Comparison of ENCODE assay signal across 10 cellular contexts in genomic region chr12:56601503-56601902, GRCh38. TPM values are rescaled to one million over a fixed set of nuclear protein-coding genes. Genes with fewer than 3 reads are reported as not detected.
DNase-seq lines count a peak whose midpoint lies in the region; ATAC-seq and TF ChIP-seq lines count a peak whose summit lies in the region.
"Had no signal": no experiment of that assay in that cellular context is flagged by ENCODE, and none has a peak within 500 bp of the region (broad histone marks: within the 10 kb centered on the region; RNA-seq: fewer than 3 reads in every experiment).

No MANE protein-coding gene starts in this region.

- H3K4me3 Mint-ChIP-seq in activated CD4-positive, alpha-beta memory T cell treated with anti-CD3 and anti-CD28 coated beads, Interleukin-2, amount 10 ng/mL, durations not matched to agents 7 days and 5 days, result no peak overlapping the region
- H3K4me3 Mint-ChIP-seq: nephron had no signal

- H3K27me3 ChIP-seq in AG04450 (ENCODE audit: control insufficient read depth, insufficient read depth, low read length), result no peaks in the 10 kb centered on the region

- H3K27ac ChIP-seq in AG04450 (ENCODE audit: low read depth, low read length), result no peak overlapping the region
- H3K27ac ChIP-seq in HEK293 (ENCODE audit: extremely low read depth, low read depth, low read length), result no peak overlapping the region
- H3K27ac ChIP-seq in coronary artery, result no peak overlapping the region

- no peak overlapping the region for H3K4me3 ChIP-seq in AG04450 (ENCODE audit: low read depth, low read length)
- no peak overlapping the region for H3K4me3 ChIP-seq in HEK293 (ENCODE audit: low read depth, low read length)
- H3K4me3 ChIP-seq in coronary artery, result no peak overlapping the region

- peaks cover 89% of the 10 kb centered on the region for H3K36me3 Mint-ChIP-seq in activated CD4-positive, alpha-beta memory T cell treated with anti-CD3 and anti-CD28 coated beads, Interleukin-2, amount 10 ng/mL, durations not matched to agents 7 days and 5 days (ENCODE audit: low read depth)

- no peaks in the 10 kb centered on the region for H3K9me3 Mint-ChIP-seq in activated CD4-positive, alpha-beta memory T cell treated with anti-CD3 and anti-CD28 coated beads, Interleukin-2, amount 10 ng/mL, durations not matched to agents 7 days and 5 days
- H3K9me3 Mint-ChIP-seq: nephron had no signal

- H3K9me3 ChIP-seq in AG04450 (ENCODE audit: control insufficient read depth, insufficient read depth, low read length), result no peaks in the 10 kb centered on the region
- H3K9me3 ChIP-seq in HEK293 (ENCODE audit: control insufficient read depth, insufficient read depth, low read depth, low read length), result no peaks in the 10 kb centered on the region

- intact Hi-C loops in left ventricle myocardium superior (cut with micrococcal nuclease), result no loop called here

- H3K27me3 Mint-ChIP-seq in activated CD4-positive, alpha-beta memory T cell treated with anti-CD3 and anti-CD28 coated beads, Interleukin-2, amount 10 ng/mL, durations not matched to agents 7 days and 5 days, result no peaks in the 10 kb centered on the region

- DNase-seq in AG04450 (ENCODE audit: low read depth, low spot score) (no peak), left ventricle myocardium superior (peak; percentile 45), coronary artery (ENCODE audit: low spot score) (no peak)
- peak; percentile 33 for DNase-seq in activated CD4-positive, alpha-beta memory T cell treated with anti-CD3 and anti-CD28 coated beads, Interleukin-2, amount 10 ng/mL, durations not matched to agents 7 days and 5 days
- DNase-seq: amniotic stem cell had no signal

- CTCF ChIA-PET in AG04450 (lab: Charles Lee), result interaction anchor here (1.1 to 2.4 kb wide), 5 partner anchors 8 to 87 kb away, joined by 3 to 16 read pairs (median 6); no protein-coding TSS in a partner anchor
- CTCF ChIA-PET in HEK293 (lab: Yijun Ruan, JAX), result interaction anchor here (0.5 to 4.8 kb wide), 10 partner anchors 8 to 87 kb away, joined by 3 to 51 read pairs (median 5); no protein-coding TSS in a partner anchor
- CTCF ChIA-PET in activated CD4-positive, alpha-beta memory T cell treated with anti-CD3 and anti-CD28 coated beads, Interleukin-2, amount 10 ng/mL, durations not matched to agents 7 days and 5 days (lab: Charles Lee), result interaction anchor here (1.0 to 2.4 kb wide), 3 partner anchors 12 to 34 kb away, joined by 3 to 18 read pairs (median 7); no protein-coding TSS in a partner anchor

- H3K36me3 ChIP-seq in HEK293 (ENCODE audit: control insufficient read depth in 2 of 2, insufficient read depth in 1 of 2, low read length in 2 of 2), result peaks cover 78 to 98% of the 10 kb centered on the region in 2 experiments

- peak overlapping the region; percentile 24 for H3K27ac Mint-ChIP-seq in activated CD4-positive, alpha-beta memory T cell treated with anti-CD3 and anti-CD28 coated beads, Interleukin-2, amount 10 ng/mL, durations not matched to agents 7 days and 5 days
- H3K27ac Mint-ChIP-seq: nephron had no signal

- POLR2A ChIA-PET in AG04450 (lab: Yijun Ruan, JAX) (no interaction called here), HEK293 (lab: Yijun Ruan, JAX) (interaction anchor here (2.7 kb wide), 1 partner anchor 35 kb away, joined by 12 read pairs; no protein-coding TSS in a partner anchor)
- POLR2A ChIA-PET in activated CD4-positive, alpha-beta memory T cell treated with anti-CD3 and anti-CD28 coated beads, Interleukin-2, amount 10 ng/mL, durations not matched to agents 7 days and 5 days (lab: Charles Lee), result interaction anchor here (0.7 to 2.7 kb wide), 2 partner anchors 9 to 34 kb away, joined by 3 to 14 read pairs; no protein-coding TSS in a partner anchor

- no peaks in the 10 kb centered on the region for H3K4me1 ChIP-seq in HEK293 (ENCODE audit: control insufficient read depth, insufficient read depth, low read length)

- ATAC-seq in left ventricle myocardium superior (peak; percentile 81), GM18517 (IDR thresholded peaks at IDR 0.05; ENCODE audit: unreplicated experiment) (no peak), HG02623 (IDR thresholded peaks at IDR 0.05; ENCODE audit: unreplicated experiment) (no peak), GM21515 (IDR thresholded peaks at IDR 0.05; ENCODE audit: unreplicated experiment) (no peak)

- TF ChIP-seq CTCF in AG04450 (IDR thresholded peaks at IDR 0.05; ENCODE audit: low read depth, low read length) (peak; percentile 36), HEK293 (tag by site-specific recombination; IDR thresholded peaks at IDR 0.05) (0 out of 2 replicates have a peak, but pooled peaks have one; percentile 21), coronary artery (IDR thresholded peaks at IDR 0.05) (no peak)

- no peaks in the 10 kb centered on the region for H3K4me1 Mint-ChIP-seq in activated CD4-positive, alpha-beta memory T cell treated with anti-CD3 and anti-CD28 coated beads, Interleukin-2, amount 10 ng/mL, durations not matched to agents 7 days and 5 days
- H3K4me1 Mint-ChIP-seq: nephron had no signal

TF ChIP-seq in HEK293, 187 proteins besides CTCF, POLR2A, EP300 and RAD21 (continues in another document):
- TF ChIP-seq REPIN1 (tag by site-specific recombination; IDR thresholded peaks at IDR 0.05; ENCODE audit: low read depth) (no peak), ZNF416 (tag by site-specific recombination; IDR thresholded peaks at IDR 0.05) (no peak), ZNF2 (tag by site-specific recombination; IDR thresholded peaks at IDR 0.05) (peak; percentile 72; the same call in 1 of the 2 replicates), ZNF514 (tag by site-specific recombination; IDR thresholded peaks at IDR 0.05) (no peak), ZNF624 (tag by site-specific recombination; IDR thresholded peaks at IDR 0.05) (no peak), ZNF658 (tag by site-specific recombination; IDR thresholded peaks at IDR 0.05) (no peak), ZNF629 (tag by site-specific recombination; IDR thresholded peaks at IDR 0.05) (no peak), ZFP37 (tag by site-specific recombination; IDR thresholded peaks at IDR 0.05) (no peak), MEIS1 (CRISPR knock-in tag; IDR thresholded peaks at IDR 0.05; ENCODE audit: borderline replicate concordance) (no peak), MZF1 (tag by site-specific recombination; IDR thresholded peaks at IDR 0.05; ENCODE audit: borderline replicate concordance) (no peak), REST (tag by site-specific recombination; IDR thresholded peaks at IDR 0.05) (no peak), ZNF830 (tag by site-specific recombination; IDR thresholded peaks at IDR 0.05; ENCODE audit: low read depth) (no peak)
- TF ChIP-seq, protein P1, sequence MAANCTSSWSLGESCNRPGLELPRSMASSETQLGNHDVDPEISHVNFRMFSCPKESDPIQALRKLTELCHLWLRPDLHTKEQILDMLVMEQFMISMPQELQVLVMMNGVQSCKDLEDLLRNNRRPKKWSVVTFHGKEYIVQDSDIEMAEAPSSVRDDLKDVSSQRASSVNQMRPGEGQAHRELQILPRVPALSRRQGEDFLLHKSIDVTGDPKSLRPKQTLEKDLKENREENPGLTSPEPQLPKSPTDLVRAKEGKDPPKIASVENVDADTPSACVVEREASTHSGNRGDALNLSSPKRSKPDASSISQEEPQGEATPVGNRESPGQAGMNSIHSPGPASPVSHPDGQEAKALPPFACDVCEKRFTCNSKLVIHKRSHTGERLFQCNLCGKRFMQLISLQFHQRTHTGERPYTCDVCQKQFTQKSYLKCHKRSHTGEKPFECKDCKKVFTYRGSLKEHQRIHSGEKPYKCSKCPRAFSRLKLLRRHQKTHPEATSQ (tag by site-specific recombination; IDR thresholded peaks at IDR 0.05), result no peak

RNA-seq across cellular contexts. Expression of gene BAZ2A, which starts 28.6 kb away (rescaled TPM):
- 43.9 and 52.8 TPM in 2 replicates for polyA plus RNA-seq in AG04450 (2011; rRNA removed)
- 85.8 and 105 TPM in 2 replicates for polyA minus RNA-seq in AG04450 (2011; rRNA and poly(A)+ RNA removed)
- 100 to 1,000 TPM; 121 to 126 TPM for total RNA-seq in activated CD4-positive, alpha-beta memory T cell treated with anti-CD3 and anti-CD28 coated beads, Interleukin-2, amount 10 ng/mL, durations not matched to agents 7 days and 5 days
- total RNA-seq in left ventricle myocardium superior, result 34.7 TPM

RNA-seq across cellular contexts. Expression of gene ATP5F1B, which starts 44.3 kb away (rescaled TPM):
- polyA plus RNA-seq in AG04450 (2011; rRNA removed), result 974 and 975 TPM in 2 replicates
- polyA minus RNA-seq in AG04450 (2011; rRNA and poly(A)+ RNA removed), result 743 and 921 TPM in 2 replicates
- 100 to 1,000 TPM; 529 to 549 TPM for total RNA-seq in activated CD4-positive, alpha-beta memory T cell treated with anti-CD3 and anti-CD28 coated beads, Interleukin-2, amount 10 ng/mL, durations not matched to agents 7 days and 5 days
- total RNA-seq in left ventricle myocardium superior, result 3,327 TPM

Comparison
In these comparisons a context has a peak if more than half of its experiments do, and no peak if none do; other contexts are left out.
1. DNase-seq: peak in activated CD4-positive, alpha-beta memory T cell treated with anti-CD3 and anti-CD28 coated beads, Interleukin-2, amount 10 ng/mL, durations not matched to agents 7 days and 5 days (single experiment) and left ventricle myocardium superior (single experiment); none in AG04450 (single experiment) and coronary artery (single experiment).